1 cellular context compared by ENCODE assay signal in genomic region chr6:21522773-21523490, GRCh38.
TF ChIP-seq lines count a peak whose summit lies in the region.

No MANE protein-coding gene starts in this region.

TF ChIP-seq in K562, 482 proteins besides CTCF, POLR2A, EP300 and RAD21 (continued from another document):
- TF ChIP-seq RBBP5 (IDR thresholded peaks at IDR 0.05; ENCODE audit: borderline replicate concordance, insufficient read depth, low read length, poor library complexity, severe bottlenecking): no peak
- no peak for TF ChIP-seq KLF16 (IDR thresholded peaks at IDR 0.05)
- TF ChIP-seq TAL1 (IDR thresholded peaks at IDR 0.05): no peak
- no peak for TF ChIP-seq SUPT5H (IDR thresholded peaks at IDR 0.05)
- no peak for TF ChIP-seq HNRNPUL1 (IDR thresholded peaks at IDR 0.05; ENCODE audit: low read length)
- no peak for TF ChIP-seq NR2F6 (CRISPR knock-in tag; IDR thresholded peaks at IDR 0.05)
